ENCODE assay signal across 1 cellular context in the genomic region with DNA sequence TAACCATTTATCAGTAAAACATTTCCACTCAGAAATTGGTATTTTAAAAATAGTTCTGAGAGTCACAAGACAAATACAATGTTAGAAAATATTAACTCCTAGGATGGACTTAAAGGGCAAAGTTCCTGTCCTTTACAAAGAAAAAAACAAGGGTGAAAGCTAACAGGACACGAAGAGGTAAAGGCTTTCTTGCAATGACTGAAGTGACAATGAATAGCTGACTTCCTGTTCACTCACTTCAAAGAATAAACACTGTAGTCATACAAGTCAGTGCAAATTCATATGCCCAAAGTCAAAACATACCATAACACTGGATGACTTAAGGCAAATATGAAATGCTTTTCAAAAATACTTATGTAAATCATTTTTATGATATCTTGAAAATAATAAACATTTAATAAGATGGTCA.
A peak's percentile ranks its signal among the peaks of the same experiment; 100 is the strongest.
TF ChIP-seq lines count a peak whose summit lies in the region.

No MANE protein-coding gene starts in this region.

TF ChIP-seq in HepG2, 621 proteins besides CTCF, POLR2A, EP300 and RAD21 (continued from another document and continues in another):
- TF ChIP-seq PHF21A (CRISPR knock-in tag; IDR thresholded peaks at IDR 0.05) (no peak; the same call in 1 of the 2 replicates), ZNF709 (CRISPR knock-in tag; IDR thresholded peaks at IDR 0.05) (no peak), HNRNPUL1 (IDR thresholded peaks at IDR 0.05; ENCODE audit: low read depth, low read length) (no peak), KLF9 (CRISPR knock-in tag; IDR thresholded peaks at IDR 0.05; ENCODE audit: low read depth) (no peak), PBX2 (CRISPR knock-in tag; IDR thresholded peaks at IDR 0.05) (no peak), RFXAP (CRISPR knock-in tag; IDR thresholded peaks at IDR 0.05; ENCODE audit: borderline replicate concordance) (no peak), RORA (CRISPR knock-in tag; IDR thresholded peaks at IDR 0.05) (no peak), ZNF354B (CRISPR knock-in tag; IDR thresholded peaks at IDR 0.05) (no peak), ZNF335 (CRISPR knock-in tag; IDR thresholded peaks at IDR 0.05) (no peak), MIER3 (CRISPR knock-in tag; IDR thresholded peaks at IDR 0.05; ENCODE audit: borderline replicate concordance) (peak; percentile 59; the same call in 1 of the 2 replicates), ATF2 (CRISPR knock-in tag; IDR thresholded peaks at IDR 0.05) (peak; percentile 54; the same call in 1 of the 2 replicates), NFE2L1 (CRISPR knock-in tag; IDR thresholded peaks at IDR 0.05; ENCODE audit: borderline replicate concordance) (no peak), ARID5B (CRISPR knock-in tag; IDR thresholded peaks at IDR 0.05) (peak; percentile 97), FOXP1 (IDR thresholded peaks at IDR 0.05) (no peak), FOXP1 (CRISPR knock-in tag; IDR thresholded peaks at IDR 0.05) (peak; percentile 88), HOXD1 (CRISPR knock-in tag; IDR thresholded peaks at IDR 0.05) (no peak), IRX3 (CRISPR knock-in tag; IDR thresholded peaks at IDR 0.05; ENCODE audit: borderline replicate concordance, low read depth) (no peak), ZNF720 (CRISPR knock-in tag; IDR thresholded peaks at IDR 0.05) (no peak), ZBTB3 (CRISPR knock-in tag; IDR thresholded peaks at IDR 0.05; ENCODE audit: borderline replicate concordance, low read depth) (0 out of 2 replicates have a peak, but pooled peaks have one; percentile 28), ERF (CRISPR knock-in tag; IDR thresholded peaks at IDR 0.05) (peak; percentile 77), REPIN1 (CRISPR knock-in tag; IDR thresholded peaks at IDR 0.05; ENCODE audit: borderline replicate concordance, low read depth) (0 out of 2 replicates have a peak, but pooled peaks have one; percentile 25), ZNF230 (CRISPR knock-in tag; IDR thresholded peaks at IDR 0.05) (no peak), ZBTB8A (CRISPR knock-in tag; IDR thresholded peaks at IDR 0.05; ENCODE audit: borderline replicate concordance, low read depth) (no peak), ASH2L (IDR thresholded peaks at IDR 0.05; ENCODE audit: insufficient read length, low read depth, low read length) (peak; percentile 96), RNF2 (conservative IDR thresholded peaks at IDR 0.05; ENCODE audit: low read depth) (no peak), TRIM22 (IDR thresholded peaks at IDR 0.05) (no peak), ZBTB49 (CRISPR knock-in tag; IDR thresholded peaks at IDR 0.05; ENCODE audit: borderline replicate concordance) (no peak), KLF16 (CRISPR knock-in tag; IDR thresholded peaks at IDR 0.05) (peak in 1 of 2 experiments; percentile 62; a peak in 1 of 4 replicates), TBX3 (IDR thresholded peaks at IDR 0.05; ENCODE audit: borderline replicate concordance) (peak; percentile 90), ZFP37 (CRISPR knock-in tag; IDR thresholded peaks at IDR 0.05; ENCODE audit: borderline replicate concordance) (no peak), ZNF274 (CRISPR knock-in tag; IDR thresholded peaks at IDR 0.05) (no peak), HOXA9 (CRISPR knock-in tag; IDR thresholded peaks at IDR 0.05; ENCODE audit: borderline replicate concordance) (no peak), HMGA1 (CRISPR knock-in tag; conservative IDR thresholded peaks at IDR 0.05) (no peak), FLYWCH1 (CRISPR knock-in tag; IDR thresholded peaks at IDR 0.05) (no peak), ZFP36L2 (CRISPR knock-in tag; IDR thresholded peaks at IDR 0.05) (no peak), ZNF232 (CRISPR knock-in tag; IDR thresholded peaks at IDR 0.05; ENCODE audit: borderline replicate concordance) (no peak), HIVEP1 (CRISPR knock-in tag; IDR thresholded peaks at IDR 0.05) (no peak), GPBP1L1 (CRISPR knock-in tag; IDR thresholded peaks at IDR 0.05) (no peak), ZNF761 (CRISPR knock-in tag; conservative IDR thresholded peaks at IDR 0.05) (no peak), ZNF605 (CRISPR knock-in tag; IDR thresholded peaks at IDR 0.05) (no peak), ZNF264 (CRISPR knock-in tag; IDR thresholded peaks at IDR 0.05) (peak; percentile 41; the same call in 1 of the 2 replicates), JUNB (CRISPR knock-in tag; IDR thresholded peaks at IDR 0.05; ENCODE audit: borderline replicate concordance) (no peak), ZNF296 (CRISPR knock-in tag; conservative IDR thresholded peaks at IDR 0.05) (no peak), MZF1 (CRISPR knock-in tag; IDR thresholded peaks at IDR 0.05; ENCODE audit: borderline replicate concordance) (no peak), SOX5 (CRISPR knock-in tag; IDR thresholded peaks at IDR 0.05; ENCODE audit: borderline replicate concordance) (peak; percentile 96), NFRKB (IDR thresholded peaks at IDR 0.05) (no peak), ZMAT5 (CRISPR knock-in tag; IDR thresholded peaks at IDR 0.05; ENCODE audit: borderline replicate concordance, low read depth) (no peak), ZNF33B (CRISPR knock-in tag; IDR thresholded peaks at IDR 0.05) (no peak), ZNF276 (CRISPR knock-in tag; IDR thresholded peaks at IDR 0.05; ENCODE audit: low read depth) (no peak), RFX5 (IDR thresholded peaks at IDR 0.05; ENCODE audit: low read depth, low read length) (no peak), NR2F2 (IDR thresholded peaks at IDR 0.05; ENCODE audit: borderline replicate concordance, low read depth) (peak; percentile 68), PHF8 (CRISPR knock-in tag; IDR thresholded peaks at IDR 0.05) (no peak)
